Comparison of ENCODE assay signal across 26 cellular contexts in the genomic region with DNA sequence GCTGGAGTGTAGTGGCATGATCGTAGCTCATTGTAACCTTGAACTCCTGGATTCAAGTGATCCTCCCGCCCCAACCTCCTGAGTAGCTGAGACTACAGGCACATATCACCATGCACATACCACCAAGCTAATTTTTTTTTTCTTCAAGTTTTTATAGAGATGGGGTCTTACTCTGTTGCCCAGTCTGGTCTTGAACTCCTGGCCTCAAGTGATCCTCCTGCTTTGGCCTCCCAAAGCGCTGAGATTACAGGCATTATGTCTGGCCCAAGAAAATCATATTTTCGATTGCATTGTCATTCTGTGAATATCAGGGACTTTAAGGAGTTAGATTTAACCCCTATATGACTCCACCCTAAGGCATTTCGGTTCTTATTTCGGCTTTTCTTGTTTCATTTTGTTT.
DNase-seq lines count a peak whose midpoint lies in the region; ATAC-seq, FAIRE-seq and TF ChIP-seq lines count a peak whose summit lies in the region.
"Had no signal": no experiment of that assay in that cellular context is flagged by ENCODE, and none has a peak within 500 bp of the region (broad histone marks: within the 10 kb centered on the region; RNA-seq: fewer than 3 reads in every experiment).

No MANE protein-coding gene starts in this region.

- peaks cover 3% of the 10 kb centered on the region for H3K9me3 Mint-ChIP-seq in activated CD4-positive, alpha-beta memory T cell treated with anti-CD3 and anti-CD28 coated beads, Interleukin-2, amount 10 ng/mL, durations not matched to agents 7 days and 5 days
- H3K9me3 Mint-ChIP-seq in activated CD4-positive, alpha-beta memory T cell treated with anti-CD3 and anti-CD28 coated beads for 36 hours = peaks cover 3% of the 10 kb centered on the region
- peaks cover 10% of the 10 kb centered on the region for H3K9me3 Mint-ChIP-seq in activated T-helper 1 cell treated with anti-CD3 and anti-CD28 coated beads, Interleukin-12 subunit alpha, Interleukin-12 subunit beta, Interleukin-2, Interleukin-4 antibody, amounts not matched to agents 30 ng/mL and 10 ng/mL and 1 ng/mL, durations not matched to agents 14 hours and 24 hours and 36 hours
- peaks cover under 1 to 1% of the 10 kb centered on the region in 2 donors for H3K9me3 Mint-ChIP-seq in activated T-cell treated with anti-CD3 and anti-CD28 coated beads, Interleukin-2, amount 50 U/mL, for 72 hours
- H3K9me3 Mint-ChIP-seq: GM23338, H9, HFFc6 had no signal

- BruUV-seq in K562 (replicated peaks; lab: Mats Ljungman, UMichigan) = no TSS peak

- no peak overlapping the region for H3K9ac ChIP-seq in K562 (ENCODE audit: insufficient read depth in 1 of 2, low read depth in 2 of 2, low read length in 2 of 2)
- H3K9ac ChIP-seq: BLaER1 treated with 17β-estradiol and CSF1 and Interleukin-3, amounts not matched to agents 10 nM and 100 nM had no signal

- no peaks in the 10 kb centered on the region for H3K9me3 ChIP-seq in T-helper 17 cell (ENCODE audit: control insufficient read depth, low read length, poor library complexity, severe bottlenecking)
- H3K9me3 ChIP-seq in K562 (replicated peaks; ENCODE audit: control insufficient read depth, insufficient read depth, low read depth, low read length) = no peaks in the 10 kb centered on the region; the same call in 1 of the 2 replicates
- H3K9me3 ChIP-seq: A549, BE2C had no signal

- CTCF ChIA-PET in activated CD4-positive, alpha-beta memory T cell treated with anti-CD3 and anti-CD28 coated beads, Interleukin-2, amount 10 ng/mL, durations not matched to agents 7 days and 5 days (lab: Charles Lee) = interaction anchor here (1.1 kb wide), 1 partner anchor 161 kb away, joined by 4 read pairs; no protein-coding TSS in a partner anchor
- CTCF ChIA-PET in activated CD4-positive, alpha-beta memory T cell treated with anti-CD3 and anti-CD28 coated beads for 36 hours (lab: Charles Lee) = no interaction called here
- CTCF ChIA-PET in K562 (lab: Yijun Ruan, JAX; ENCODE audit: low intra/inter-chr PET ratio) = no interaction called here

- H3K36me3 Mint-ChIP-seq in activated CD4-positive, alpha-beta memory T cell treated with anti-CD3 and anti-CD28 coated beads, Interleukin-2, amount 10 ng/mL, durations not matched to agents 7 days and 5 days (ENCODE audit: low read depth) = peaks cover 17% of the 10 kb centered on the region
- H3K36me3 Mint-ChIP-seq in activated CD4-positive, alpha-beta memory T cell treated with anti-CD3 and anti-CD28 coated beads for 36 hours = peaks cover 23% of the 10 kb centered on the region
- peaks cover 5% of the 10 kb centered on the region for H3K36me3 Mint-ChIP-seq in T-helper 17 cell (ENCODE audit: low read depth)
- peaks cover 12% of the 10 kb centered on the region for H3K36me3 Mint-ChIP-seq in activated T-helper 1 cell treated with anti-CD3 and anti-CD28 coated beads, Interleukin-12 subunit alpha, Interleukin-12 subunit beta, Interleukin-2, Interleukin-4 antibody, amounts not matched to agents 30 ng/mL and 10 ng/mL and 1 ng/mL, durations not matched to agents 14 hours and 24 hours and 36 hours (ENCODE audit: low read depth)
- peaks cover 4 to 8% of the 10 kb centered on the region in 2 donors for H3K36me3 Mint-ChIP-seq in activated T-cell treated with anti-CD3 and anti-CD28 coated beads, Interleukin-2, amount 50 U/mL, for 72 hours (ENCODE audit: insufficient read depth in 2 of 2)

- in situ Hi-C loops in K562 (cut with MboI) = no loop called here

- intact Hi-C loops in activated CD4-positive, alpha-beta memory T cell treated with anti-CD3 and anti-CD28 coated beads for 36 hours (cut with micrococcal nuclease) = no loop called here
- intact Hi-C loops in K562 (cut with micrococcal nuclease) = no loop called here
- intact Hi-C loops in activated T-helper 1 cell treated with anti-CD3 and anti-CD28 coated beads, Interleukin-12 subunit alpha, Interleukin-12 subunit beta, Interleukin-2, Interleukin-4 antibody, amounts not matched to agents 30 ng/mL and 10 ng/mL and 1 ng/mL, durations not matched to agents 14 hours and 24 hours and 36 hours (cut with micrococcal nuclease) = no loop called here

- no peaks in the 10 kb centered on the region for H3K4me1 ChIP-seq in K562 (replicated peaks in 1 of 2; ENCODE audit: control insufficient read depth in 2 of 2, insufficient read depth in 2 of 2, low read length in 2 of 2)
- H3K4me1 ChIP-seq: A549; BE2C; BLaER1 treated with 17β-estradiol and CSF1 and Interleukin-3, amounts not matched to agents 10 nM and 100 nM had no signal

- POLR2A ChIA-PET in activated CD4-positive, alpha-beta memory T cell treated with anti-CD3 and anti-CD28 coated beads, Interleukin-2, amount 10 ng/mL, durations not matched to agents 7 days and 5 days (lab: Charles Lee) = interaction anchor here (0.5 kb wide), 1 partner anchor 508 kb away, joined by 3 read pairs; no protein-coding TSS in a partner anchor
- POLR2A ChIA-PET in activated CD4-positive, alpha-beta memory T cell treated with anti-CD3 and anti-CD28 coated beads for 36 hours (lab: Charles Lee) = no interaction called here
- POLR2A ChIA-PET in K562 (lab: Yijun Ruan, JAX) = no interaction called here

- no peak for FAIRE-seq in K562 (lab: Jason Lieb, UNC)
- FAIRE-seq: A549, GM19239 had no signal

- H3K36me3 ChIP-seq in K562 (ENCODE audit: control insufficient read depth, insufficient read depth, low read length) = no peaks in the 10 kb centered on the region
- H3K36me3 ChIP-seq: BE2C had no signal

- peaks cover 12% of the 10 kb centered on the region for H3K4me1 Mint-ChIP-seq in activated CD4-positive, alpha-beta memory T cell treated with anti-CD3 and anti-CD28 coated beads, Interleukin-2, amount 10 ng/mL, durations not matched to agents 7 days and 5 days
- no peaks in the 10 kb centered on the region for H3K4me1 Mint-ChIP-seq in activated CD4-positive, alpha-beta memory T cell treated with anti-CD3 and anti-CD28 coated beads for 36 hours (ENCODE audit: low read depth)
- peaks cover 10% of the 10 kb centered on the region for H3K4me1 Mint-ChIP-seq in T-helper 17 cell
- peaks cover 3% of the 10 kb centered on the region for H3K4me1 Mint-ChIP-seq in activated T-helper 1 cell treated with anti-CD3 and anti-CD28 coated beads, Interleukin-12 subunit alpha, Interleukin-12 subunit beta, Interleukin-2, Interleukin-4 antibody, amounts not matched to agents 30 ng/mL and 10 ng/mL and 1 ng/mL, durations not matched to agents 14 hours and 24 hours and 36 hours (ENCODE audit: low read depth)
- H3K4me1 Mint-ChIP-seq in activated T-cell treated with anti-CD3 and anti-CD28 coated beads, Interleukin-2, amount 50 U/mL, for 72 hours (ENCODE audit: low read depth) = no peaks in the 10 kb centered on the region

- TF ChIP-seq POLR2A in K562 (conservative IDR thresholded peaks at IDR 0.05) = no peak

- TF ChIP-seq RAD21 in K562 (CRISPR knock-in tag; conservative IDR thresholded peaks at IDR 0.05 in 1 of 2, IDR thresholded peaks at IDR 0.05 in 1 of 2) = no peak

- H3K4me3 Mint-ChIP-seq in activated CD4-positive, alpha-beta memory T cell treated with anti-CD3 and anti-CD28 coated beads, Interleukin-2, amount 10 ng/mL, durations not matched to agents 7 days and 5 days = peak overlapping the region; percentile 27
- H3K4me3 Mint-ChIP-seq in activated CD4-positive, alpha-beta memory T cell treated with anti-CD3 and anti-CD28 coated beads for 36 hours = no peak overlapping the region
- peak overlapping the region; percentile 19 for H3K4me3 Mint-ChIP-seq in T-helper 17 cell
- no peak overlapping the region for H3K4me3 Mint-ChIP-seq in activated T-helper 1 cell treated with anti-CD3 and anti-CD28 coated beads, Interleukin-12 subunit alpha, Interleukin-12 subunit beta, Interleukin-2, Interleukin-4 antibody, amounts not matched to agents 30 ng/mL and 10 ng/mL and 1 ng/mL, durations not matched to agents 14 hours and 24 hours and 36 hours
- no peak overlapping the region for H3K4me3 Mint-ChIP-seq in activated T-cell treated with anti-CD3 and anti-CD28 coated beads, Interleukin-2, amount 50 U/mL, for 72 hours
- H3K4me3 Mint-ChIP-seq: CD14-positive monocyte; CD4-positive, alpha-beta T cell; GM23338; H9; HFFc6 had no signal

- H3K27ac Mint-ChIP-seq in activated CD4-positive, alpha-beta memory T cell treated with anti-CD3 and anti-CD28 coated beads, Interleukin-2, amount 10 ng/mL, durations not matched to agents 7 days and 5 days = peak overlapping the region; percentile 45
- no peak overlapping the region for H3K27ac Mint-ChIP-seq in activated CD4-positive, alpha-beta memory T cell treated with anti-CD3 and anti-CD28 coated beads for 36 hours
- no peak overlapping the region for H3K27ac Mint-ChIP-seq in T-helper 17 cell
- no peak overlapping the region for H3K27ac Mint-ChIP-seq in activated T-helper 1 cell treated with anti-CD3 and anti-CD28 coated beads, Interleukin-12 subunit alpha, Interleukin-12 subunit beta, Interleukin-2, Interleukin-4 antibody, amounts not matched to agents 30 ng/mL and 10 ng/mL and 1 ng/mL, durations not matched to agents 14 hours and 24 hours and 36 hours
- H3K27ac Mint-ChIP-seq in activated T-cell treated with anti-CD3 and anti-CD28 coated beads, Interleukin-2, amount 50 U/mL, for 72 hours = no peak overlapping the region
- H3K27ac Mint-ChIP-seq: CD14-positive monocyte; CD4-positive, alpha-beta T cell; GM23338; H9; HFFc6 had no signal

- 80% methylated on average over 6 of the region's 6 CpGs for WGBS in K562 (ENCODE audit: insufficient coverage, low coverage, missing lambda C conversion rate)

- no peak for DNase-seq in activated CD4-positive, alpha-beta memory T cell treated with anti-CD3 and anti-CD28 coated beads, Interleukin-2, amount 10 ng/mL, durations not matched to agents 7 days and 5 days
- DNase-seq in activated CD4-positive, alpha-beta memory T cell treated with anti-CD3 and anti-CD28 coated beads for 36 hours = no peak
- DNase-seq in T-helper 17 cell (no peak), K562 (ENCODE audit: extremely low read depth in 1 of 4, low spot score in 3 of 4) (no peak), NCI-H128 (lab: John Stamatoyannopoulos, UW; ENCODE audit: unreplicated experiment) (no peak)
- no peak for DNase-seq in activated T-helper 1 cell treated with anti-CD3 and anti-CD28 coated beads, Interleukin-12 subunit alpha, Interleukin-12 subunit beta, Interleukin-2, Interleukin-4 antibody, amounts not matched to agents 30 ng/mL and 10 ng/mL and 1 ng/mL, durations not matched to agents 14 hours and 24 hours and 36 hours (ENCODE audit: low spot score)
- no peak for DNase-seq in activated T-cell treated with anti-CD3 and anti-CD28 coated beads, Interleukin-2, amount 50 U/mL, for 72 hours
- DNase-seq: 8988T; ACHN; AML-193; BE2C; Calu3; CD4-positive, alpha-beta T cell; COR-L47; DMS153; EL; GDM1; H9; HFFc6 had no signal

- no peaks in the 10 kb centered on the region for H3K27me3 Mint-ChIP-seq in activated CD4-positive, alpha-beta memory T cell treated with anti-CD3 and anti-CD28 coated beads, Interleukin-2, amount 10 ng/mL, durations not matched to agents 7 days and 5 days
- no peaks in the 10 kb centered on the region for H3K27me3 Mint-ChIP-seq in activated CD4-positive, alpha-beta memory T cell treated with anti-CD3 and anti-CD28 coated beads for 36 hours
- no peaks in the 10 kb centered on the region for H3K27me3 Mint-ChIP-seq in T-helper 17 cell
- no peaks in the 10 kb centered on the region for H3K27me3 Mint-ChIP-seq in activated T-helper 1 cell treated with anti-CD3 and anti-CD28 coated beads, Interleukin-12 subunit alpha, Interleukin-12 subunit beta, Interleukin-2, Interleukin-4 antibody, amounts not matched to agents 30 ng/mL and 10 ng/mL and 1 ng/mL, durations not matched to agents 14 hours and 24 hours and 36 hours (ENCODE audit: insufficient read depth)
- no peaks in the 10 kb centered on the region for H3K27me3 Mint-ChIP-seq in activated T-cell treated with anti-CD3 and anti-CD28 coated beads, Interleukin-2, amount 50 U/mL, for 72 hours (ENCODE audit: low read depth)
- H3K27me3 Mint-ChIP-seq: CD4-positive, alpha-beta T cell had no signal

- H4K20me1 ChIP-seq in K562 (replicated peaks; ENCODE audit: control insufficient read depth, insufficient read depth, low read length) = no peaks in the 10 kb centered on the region
- H4K20me1 ChIP-seq: BLaER1 treated with 17β-estradiol and CSF1 and Interleukin-3, amounts not matched to agents 10 nM and 100 nM had no signal

- H3K27ac ChIP-seq in K562 (ENCODE audit: extremely low read depth, low read depth, low read length) = no peak overlapping the region
- H3K27ac ChIP-seq: A549; BLaER1 treated with 17β-estradiol and CSF1 and Interleukin-3, amounts not matched to agents 10 nM and 100 nM had no signal

- no peak for TF ChIP-seq CTCF in K562 (IDR thresholded peaks at IDR 0.05 in 2 of 3, conservative IDR thresholded peaks at IDR 0.05 in 1 of 3; ENCODE audit: insufficient read depth in 2 of 3, low read depth in 1 of 3, low read length in 3 of 3)

- no peaks in the 10 kb centered on the region for H3K9me1 ChIP-seq in K562 (ENCODE audit: control insufficient read depth, insufficient read depth, low read length)

- ATAC-seq in T-helper 17 cell (no peak), K562 (no peak)
- no peak for ATAC-seq in activated T-cell treated with anti-CD3 and anti-CD28 coated beads, Interleukin-2, amount 50 U/mL, for 72 hours (replicated peaks in 1 of 2)
- ATAC-seq: A549, GM12878, GM23338, HCT116 had no signal

- H3K4me2 ChIP-seq in K562 (ENCODE audit: insufficient read depth, low read length) = no peak overlapping the region
- H3K4me2 ChIP-seq: A549; BLaER1 treated with 17β-estradiol and CSF1 and Interleukin-3, amounts not matched to agents 10 nM and 100 nM; GM23338 had no signal

- no peaks in the 10 kb centered on the region; the same call in 2 of the 3 replicates for H3K79me2 ChIP-seq in K562 (ENCODE audit: control insufficient read depth, insufficient read depth, low read length)

- no peaks in the 10 kb centered on the region for H3K27me3 ChIP-seq in K562 (ENCODE audit: control insufficient read depth in 2 of 2, insufficient read depth in 2 of 2, low read length in 2 of 2)
- H3K27me3 ChIP-seq: BE2C; BLaER1 treated with 17β-estradiol and CSF1 and Interleukin-3, amounts not matched to agents 10 nM and 100 nM had no signal

- TF ChIP-seq EP300 in K562 (IDR thresholded peaks at IDR 0.05; ENCODE audit: low read length) = no peak

- no peak overlapping the region for H3K4me3 ChIP-seq in K562
- H3K4me3 ChIP-seq: A549; BLaER1 treated with 17β-estradiol and CSF1 and Interleukin-3, amounts not matched to agents 10 nM and 100 nM; GM12878; GM23338 had no signal

- H2AFZ ChIP-seq in K562 (ENCODE audit: low read depth, low read length) = no peak overlapping the region
- H2AFZ ChIP-seq: GM23338 had no signal

Comparison
In these comparisons a context has a peak if more than half of its experiments do, and no peak if none do; other contexts are left out.
1. H3K4me3 Mint-ChIP-seq: peak in activated CD4-positive, alpha-beta memory T cell treated with anti-CD3 and anti-CD28 coated beads, Interleukin-2, amount 10 ng/mL, durations not matched to agents 7 days and 5 days (single experiment) and T-helper 17 cell (single experiment); none in activated CD4-positive, alpha-beta memory T cell treated with anti-CD3 and anti-CD28 coated beads for 36 hours (single experiment), activated T-helper 1 cell treated with anti-CD3 and anti-CD28 coated beads, Interleukin-12 subunit alpha, Interleukin-12 subunit beta, Interleukin-2, Interleukin-4 antibody, amounts not matched to agents 30 ng/mL and 10 ng/mL and 1 ng/mL, durations not matched to agents 14 hours and 24 hours and 36 hours (single experiment) and activated T-cell treated with anti-CD3 and anti-CD28 coated beads, Interleukin-2, amount 50 U/mL, for 72 hours (0 of 2).